1 cellular context compared by ENCODE assay signal in genomic region chr11:62851807-62852522, GRCh38.
TF ChIP-seq lines count a peak whose summit lies in the region.

No MANE protein-coding gene starts in this region.

TF ChIP-seq in GM12878, 131 proteins besides CTCF, POLR2A, EP300 and RAD21:
- TF ChIP-seq SMAD5 (IDR thresholded peaks at IDR 0.05; ENCODE audit: low read depth) (no peak; the same call in none of the 2 replicates), POLR2AphosphoS5 (IDR thresholded peaks at IDR 0.05; ENCODE audit: low read length) (peak; percentile 28), FOXM1 (IDR thresholded peaks at IDR 0.05; ENCODE audit: low read depth, low read length) (peak; percentile 6; the same call in 1 of the 2 replicates), RFX5 (IDR thresholded peaks at IDR 0.05; ENCODE audit: low read depth, low read length) (no peak), POU2F2 (IDR thresholded peaks at IDR 0.05; ENCODE audit: borderline replicate concordance, low read depth, low read length) (peak; percentile 46; the same call in 2 of the 3 replicates), EZH2 (IDR thresholded peaks at IDR 0.05; ENCODE audit: borderline replicate concordance, control insufficient read depth, low read depth, low read length) (no peak)
- TF ChIP-seq, protein P1, sequence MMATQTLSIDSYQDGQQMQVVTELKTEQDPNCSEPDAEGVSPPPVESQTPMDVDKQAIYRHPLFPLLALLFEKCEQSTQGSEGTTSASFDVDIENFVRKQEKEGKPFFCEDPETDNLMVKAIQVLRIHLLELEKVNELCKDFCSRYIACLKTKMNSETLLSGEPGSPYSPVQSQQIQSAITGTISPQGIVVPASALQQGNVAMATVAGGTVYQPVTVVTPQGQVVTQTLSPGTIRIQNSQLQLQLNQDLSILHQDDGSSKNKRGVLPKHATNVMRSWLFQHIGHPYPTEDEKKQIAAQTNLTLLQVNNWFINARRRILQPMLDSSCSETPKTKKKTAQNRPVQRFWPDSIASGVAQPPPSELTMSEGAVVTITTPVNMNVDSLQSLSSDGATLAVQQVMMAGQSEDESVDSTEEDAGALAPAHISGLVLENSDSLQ (IDR thresholded peaks at IDR 0.05) = peak; percentile 24; the same call in 1 of the 2 replicates
